In the genomic region with DNA sequence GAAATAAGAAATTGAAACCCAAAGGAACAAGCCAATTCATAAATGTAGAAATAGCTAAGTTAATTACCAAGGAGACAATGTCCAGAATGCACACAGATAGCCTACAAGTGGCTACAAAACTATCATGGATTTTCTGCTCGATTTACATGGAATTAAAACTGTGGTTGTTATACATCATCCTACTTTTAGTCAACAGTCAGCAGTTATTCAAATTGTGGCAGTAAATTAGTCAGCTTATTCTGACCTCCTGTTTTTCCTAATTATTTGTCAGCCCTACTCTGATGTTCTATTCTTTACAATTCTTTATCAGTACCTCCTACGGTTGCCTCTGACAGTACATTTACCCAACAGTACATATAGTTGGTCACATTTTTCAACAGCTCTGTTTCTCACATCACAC, we compare ENCODE assay signal across 29 cellular contexts.
"Had no signal": no experiment of that assay in that cellular context is flagged by ENCODE, and none has a peak within 500 bp of the region (broad histone marks: within the 10 kb centered on the region; RNA-seq: fewer than 3 reads in every experiment).

No MANE protein-coding gene starts in this region.

- H3K4me1 ChIP-seq: gastroesophageal sphincter had no signal

- H3K9me3 ChIP-seq: gastroesophageal sphincter, neutrophil, thoracic aorta had no signal

- H3K36me3 ChIP-seq: brain microvascular endothelial cell had no signal

- DNase-seq: activated CD4-positive, alpha-beta T cell treated with anti-CD3 and anti-CD28 coated beads for 4 hours; activated CD4-positive, CD25-positive, alpha-beta regulatory T cell; activated CD8-positive, alpha-beta memory T cell treated with anti-CD3 and anti-CD28 coated beads, Interleukin-2, amount 10 ng/mL, durations not matched to agents 7 days and 5 days; activated CD8-positive, alpha-beta T cell treated with anti-CD3 and anti-CD28 coated beads, Interleukin-2, amount 10 ng/mL, durations not matched to agents 7 days and 5 days; activated gamma-delta T cell treated with Interleukin-2 at 50 U/mL for 16 hours; activated naive CD4-positive, alpha-beta T cell treated with anti-CD3 and anti-CD28 coated beads, Interleukin-2, amount 50 U/mL, for 16 hours; amniotic stem cell; brain microvascular endothelial cell; cortex of kidney; effector memory CD8-positive, alpha-beta T cell; head of caudate nucleus; hippocampal formation; left cardiac atrium; left ventricle myocardium superior; stimulated activated CD4-positive, alpha-beta T cell treated with anti-CD3 and anti-CD28 coated beads, Interleukin-12 subunit alpha, Interleukin-12 subunit beta, amount 100 ng/mL, for 4 hours; stimulated activated CD4-positive, alpha-beta T cell treated with anti-CD3 and anti-CD28 coated beads, Interleukin-4, amount 100 ng/mL, for 1 hour; trophoblast cell had no signal

- FAIRE-seq: astrocyte, endothelial cell of umbilical vein, keratinocyte, urothelium cell line had no signal

- H3K4me1 Mint-ChIP-seq: nephron had no signal

- H3K27ac Mint-ChIP-seq: activated CD8-positive, alpha-beta memory T cell treated with anti-CD3 and anti-CD28 coated beads, Interleukin-2, amount 10 ng/mL, durations not matched to agents 7 days and 5 days; activated CD8-positive, alpha-beta T cell treated with anti-CD3 and anti-CD28 coated beads, Interleukin-2, amount 10 ng/mL, durations not matched to agents 7 days and 5 days; nephron; stimulated activated naive CD8-positive, alpha-beta T cell treated with anti-CD3 and anti-CD28 coated beads, Interleukin-15, Interleukin-2, amounts not matched to agents 100 ng/mL and 50 ng/mL, for 24 hours; T-helper 2 cell treated with Interferon-gamma antibody and Interleukin-4, amounts not matched to agents 5 μg/mL and 100 μg/mL, for 36 hours had no signal

- H3K27me3 ChIP-seq: brain microvascular endothelial cell, gastroesophageal sphincter, neutrophil had no signal

- H3K4me3 ChIP-seq: gastroesophageal sphincter, skin epidermis, thoracic aorta had no signal

- H3K27me3 Mint-ChIP-seq: activated CD8-positive, alpha-beta memory T cell treated with anti-CD3 and anti-CD28 coated beads, Interleukin-2, amount 10 ng/mL, durations not matched to agents 7 days and 5 days; effector memory CD8-positive, alpha-beta T cell; stimulated activated naive CD8-positive, alpha-beta T cell treated with anti-CD3 and anti-CD28 coated beads, Interleukin-15, Interleukin-2, amounts not matched to agents 100 ng/mL and 50 ng/mL, for 24 hours had no signal

- H3K4me3 Mint-ChIP-seq: activated CD8-positive, alpha-beta memory T cell treated with anti-CD3 and anti-CD28 coated beads, Interleukin-2, amount 10 ng/mL, durations not matched to agents 7 days and 5 days; activated CD8-positive, alpha-beta T cell treated with anti-CD3 and anti-CD28 coated beads, Interleukin-2, amount 10 ng/mL, durations not matched to agents 7 days and 5 days; effector memory CD8-positive, alpha-beta T cell; nephron; stimulated activated naive CD8-positive, alpha-beta T cell treated with anti-CD3 and anti-CD28 coated beads, Interleukin-15, Interleukin-2, amounts not matched to agents 100 ng/mL and 50 ng/mL, for 24 hours; T-helper 2 cell treated with Interferon-gamma antibody and Interleukin-4, amounts not matched to agents 5 μg/mL and 100 μg/mL, for 36 hours had no signal

- H3K9me3 Mint-ChIP-seq: effector memory CD8-positive, alpha-beta T cell; nephron; stimulated activated naive CD8-positive, alpha-beta T cell treated with anti-CD3 and anti-CD28 coated beads, Interleukin-15, Interleukin-2, amounts not matched to agents 100 ng/mL and 50 ng/mL, for 24 hours; T-helper 2 cell treated with Interferon-gamma antibody and Interleukin-4, amounts not matched to agents 5 μg/mL and 100 μg/mL, for 36 hours had no signal

- ATAC-seq: activated CD8-positive, alpha-beta memory T cell treated with anti-CD3 and anti-CD28 coated beads, Interleukin-2, amount 10 ng/mL, durations not matched to agents 7 days and 5 days; activated CD8-positive, alpha-beta T cell treated with anti-CD3 and anti-CD28 coated beads, Interleukin-2, amount 10 ng/mL, durations not matched to agents 7 days and 5 days; effector memory CD8-positive, alpha-beta T cell; gastroesophageal sphincter; left cardiac atrium; left ventricle myocardium superior; sciatic nerve had no signal

- H3K27ac ChIP-seq: brain microvascular endothelial cell, gastroesophageal sphincter, neutrophil, skin epidermis, thoracic aorta had no signal
